In genomic region chr2:108621087-108621559, GRCh38 we compare ENCODE assay signal across 1 cellular context.
A peak's percentile ranks its signal among the peaks of the same experiment; 100 is the strongest.
TF ChIP-seq lines count a peak whose summit lies in the region.

No MANE protein-coding gene starts in this region.

TF ChIP-seq in K562, 482 proteins besides CTCF, POLR2A, EP300 and RAD21 (continued from another document):
- TF ChIP-seq THRAP3 (IDR thresholded peaks at IDR 0.05; ENCODE audit: borderline replicate concordance): no peak
- no peak for TF ChIP-seq KLF6 (CRISPR knock-in tag; IDR thresholded peaks at IDR 0.05; ENCODE audit: borderline replicate concordance)
- TF ChIP-seq ATF7 (IDR thresholded peaks at IDR 0.05): 0 out of 2 replicates have a peak, but pooled peaks have one; percentile 54
- TF ChIP-seq CBFA2T3 (IDR thresholded peaks at IDR 0.05): peak; percentile 48
- TF ChIP-seq, protein P1, sequence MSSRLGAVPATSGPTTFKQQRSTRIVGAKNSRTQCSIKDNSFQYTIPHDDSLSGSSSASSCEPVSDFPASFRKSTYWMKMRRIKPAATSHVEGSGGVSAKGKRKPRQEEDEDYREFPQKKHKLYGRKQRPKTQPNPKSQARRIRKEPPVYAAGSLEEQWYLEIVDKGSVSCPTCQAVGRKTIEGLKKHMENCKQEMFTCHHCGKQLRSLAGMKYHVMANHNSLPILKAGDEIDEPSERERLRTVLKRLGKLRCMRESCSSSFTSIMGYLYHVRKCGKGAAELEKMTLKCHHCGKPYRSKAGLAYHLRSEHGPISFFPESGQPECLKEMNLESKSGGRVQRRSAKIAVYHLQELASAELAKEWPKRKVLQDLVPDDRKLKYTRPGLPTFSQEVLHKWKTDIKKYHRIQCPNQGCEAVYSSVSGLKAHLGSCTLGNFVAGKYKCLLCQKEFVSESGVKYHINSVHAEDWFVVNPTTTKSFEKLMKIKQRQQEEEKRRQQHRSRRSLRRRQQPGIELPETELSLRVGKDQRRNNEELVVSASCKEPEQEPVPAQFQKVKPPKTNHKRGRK (tag; IDR thresholded peaks at IDR 0.05): no peak
- TF ChIP-seq SPI1 (IDR thresholded peaks at IDR 0.05; ENCODE audit: borderline replicate concordance, low read depth, low read length): peak; percentile 66; the same call in 1 of the 2 replicates
- TF ChIP-seq SMARCC2 (IDR thresholded peaks at IDR 0.05; ENCODE audit: low read depth): 0 out of 2 replicates have a peak, but pooled peaks have one; percentile 39
- no peak for TF ChIP-seq SRSF3 (IDR thresholded peaks at IDR 0.05; ENCODE audit: insufficient read depth, low read length)
- no peak for TF ChIP-seq HMG20A (CRISPR knock-in tag; conservative IDR thresholded peaks at IDR 0.05)
- no peak for TF ChIP-seq SAFB (IDR thresholded peaks at IDR 0.05; ENCODE audit: borderline replicate concordance, low read depth, low read length)
- TF ChIP-seq ERF (CRISPR knock-in tag; IDR thresholded peaks at IDR 0.05): no peak
- TF ChIP-seq, protein P2, sequence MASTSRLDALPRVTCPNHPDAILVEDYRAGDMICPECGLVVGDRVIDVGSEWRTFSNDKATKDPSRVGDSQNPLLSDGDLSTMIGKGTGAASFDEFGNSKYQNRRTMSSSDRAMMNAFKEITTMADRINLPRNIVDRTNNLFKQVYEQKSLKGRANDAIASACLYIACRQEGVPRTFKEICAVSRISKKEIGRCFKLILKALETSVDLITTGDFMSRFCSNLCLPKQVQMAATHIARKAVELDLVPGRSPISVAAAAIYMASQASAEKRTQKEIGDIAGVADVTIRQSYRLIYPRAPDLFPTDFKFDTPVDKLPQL (IDR thresholded peaks at IDR 0.05; ENCODE audit: extremely low read depth, insufficient read length): no peak
- 0 out of 2 replicates have a peak, but pooled peaks have one; percentile 57 for TF ChIP-seq SMARCA5 (IDR thresholded peaks at IDR 0.05)
- TF ChIP-seq ZNF316 (IDR thresholded peaks at IDR 0.05): peak; percentile 80
- TF ChIP-seq TAF7 (tag; IDR thresholded peaks at IDR 0.05): no peak
- TF ChIP-seq HOXB6 (CRISPR knock-in tag; IDR thresholded peaks at IDR 0.05; ENCODE audit: borderline replicate concordance): no peak
- TF ChIP-seq, protein P3, sequence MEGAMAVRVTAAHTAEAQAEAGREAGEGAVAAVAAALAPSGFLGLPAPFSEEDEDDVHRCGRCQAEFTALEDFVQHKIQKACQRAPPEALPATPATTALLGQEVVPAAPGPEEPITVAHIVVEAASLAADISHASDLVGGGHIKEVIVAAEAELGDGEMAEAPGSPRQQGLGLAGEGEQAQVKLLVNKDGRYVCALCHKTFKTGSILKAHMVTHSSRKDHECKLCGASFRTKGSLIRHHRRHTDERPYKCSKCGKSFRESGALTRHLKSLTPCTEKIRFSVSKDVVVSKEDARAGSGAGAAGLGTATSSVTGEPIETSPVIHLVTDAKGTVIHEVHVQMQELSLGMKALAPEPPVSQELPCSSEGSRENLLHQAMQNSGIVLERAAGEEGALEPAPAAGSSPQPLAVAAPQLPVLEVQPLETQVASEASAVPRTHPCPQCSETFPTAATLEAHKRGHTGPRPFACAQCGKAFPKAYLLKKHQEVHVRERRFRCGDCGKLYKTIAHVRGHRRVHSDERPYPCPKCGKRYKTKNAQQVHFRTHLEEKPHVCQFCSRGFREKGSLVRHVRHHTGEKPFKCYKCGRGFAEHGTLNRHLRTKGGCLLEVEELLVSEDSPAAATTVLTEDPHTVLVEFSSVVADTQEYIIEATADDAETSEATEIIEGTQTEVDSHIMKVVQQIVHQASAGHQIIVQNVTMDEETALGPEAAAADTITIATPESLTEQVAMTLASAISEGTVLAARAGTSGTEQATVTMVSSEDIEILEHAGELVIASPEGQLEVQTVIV (CRISPR knock-in tag; IDR thresholded peaks at IDR 0.05; ENCODE audit: borderline replicate concordance): no peak
- no peak for TF ChIP-seq TSC22D4 (tag; IDR thresholded peaks at IDR 0.05)
- no peak for TF ChIP-seq MCM3 (IDR thresholded peaks at IDR 0.05)
- TF ChIP-seq RFX7 (CRISPR knock-in tag; IDR thresholded peaks at IDR 0.05): no peak
